ENCODE assay signal across 1 cellular context in genomic region chr1:36177589-36178463, GRCh38.
TF ChIP-seq lines count a peak whose summit lies in the region.

No MANE protein-coding gene starts in this region.

TF ChIP-seq in HepG2, 621 proteins besides CTCF, POLR2A, EP300 and RAD21:
- TF ChIP-seq HMGXB3 (CRISPR knock-in tag; IDR thresholded peaks at IDR 0.05; ENCODE audit: borderline replicate concordance) (no peak), JUND (CRISPR knock-in tag; IDR thresholded peaks at IDR 0.05) (no peak), MAZ (IDR thresholded peaks at IDR 0.05; ENCODE audit: borderline replicate concordance, low read depth, low read length) (no peak), MAZ (CRISPR knock-in tag; IDR thresholded peaks at IDR 0.05; ENCODE audit: low read depth) (no peak), THAP7 (CRISPR knock-in tag; IDR thresholded peaks at IDR 0.05) (no peak), CEBPG (CRISPR knock-in tag; IDR thresholded peaks at IDR 0.05) (no peak), LCORL (IDR thresholded peaks at IDR 0.05) (no peak), LCORL (CRISPR knock-in tag; IDR thresholded peaks at IDR 0.05) (no peak), TEAD3 (CRISPR knock-in tag; optimal IDR thresholded peaks at IDR 0.05; ENCODE audit: borderline replicate concordance) (no peak), PRMT3 (CRISPR knock-in tag; IDR thresholded peaks at IDR 0.05; ENCODE audit: borderline replicate concordance, low read depth) (no peak), FOXA1 (IDR thresholded peaks at IDR 0.05) (no peak), FOXA1 (CRISPR knock-in tag; IDR thresholded peaks at IDR 0.05) (no peak), RFX3 (CRISPR knock-in tag; IDR thresholded peaks at IDR 0.05) (no peak), TARDBP (CRISPR knock-in tag; IDR thresholded peaks at IDR 0.05) (no peak), ZNF260 (CRISPR knock-in tag; IDR thresholded peaks at IDR 0.05; ENCODE audit: borderline replicate concordance, low read depth) (no peak), GTF3A (CRISPR knock-in tag; conservative IDR thresholded peaks at IDR 0.05) (no peak), RFXANK (CRISPR knock-in tag; IDR thresholded peaks at IDR 0.05) (no peak), ZNF589 (CRISPR knock-in tag; conservative IDR thresholded peaks at IDR 0.05) (no peak), PHF8 (CRISPR knock-in tag; IDR thresholded peaks at IDR 0.05) (no peak)
- TF ChIP-seq, protein P1, sequence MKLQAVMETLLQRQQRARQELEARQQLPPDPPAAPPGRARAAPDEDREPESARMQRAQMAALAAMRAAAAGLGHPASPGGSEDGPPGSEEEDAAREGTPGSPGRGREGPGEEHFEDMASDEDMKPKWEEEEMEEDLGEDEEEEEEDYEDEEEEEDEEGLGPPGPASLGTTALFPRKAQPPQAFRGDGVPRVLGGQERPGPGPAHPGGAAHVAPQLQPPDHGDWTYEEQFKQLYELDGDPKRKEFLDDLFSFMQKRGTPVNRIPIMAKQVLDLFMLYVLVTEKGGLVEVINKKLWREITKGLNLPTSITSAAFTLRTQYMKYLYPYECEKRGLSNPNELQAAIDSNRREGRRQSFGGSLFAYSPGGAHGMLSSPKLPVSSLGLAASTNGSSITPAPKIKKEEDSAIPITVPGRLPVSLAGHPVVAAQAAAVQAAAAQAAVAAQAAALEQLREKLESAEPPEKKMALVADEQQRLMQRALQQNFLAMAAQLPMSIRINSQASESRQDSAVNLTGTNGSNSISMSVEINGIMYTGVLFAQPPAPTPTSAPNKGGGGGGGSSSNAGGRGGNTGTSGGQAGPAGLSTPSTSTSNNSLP (IDR thresholded peaks at IDR 0.05; ENCODE audit: low read depth, low read length), result no peak
- TF ChIP-seq, protein P2, sequence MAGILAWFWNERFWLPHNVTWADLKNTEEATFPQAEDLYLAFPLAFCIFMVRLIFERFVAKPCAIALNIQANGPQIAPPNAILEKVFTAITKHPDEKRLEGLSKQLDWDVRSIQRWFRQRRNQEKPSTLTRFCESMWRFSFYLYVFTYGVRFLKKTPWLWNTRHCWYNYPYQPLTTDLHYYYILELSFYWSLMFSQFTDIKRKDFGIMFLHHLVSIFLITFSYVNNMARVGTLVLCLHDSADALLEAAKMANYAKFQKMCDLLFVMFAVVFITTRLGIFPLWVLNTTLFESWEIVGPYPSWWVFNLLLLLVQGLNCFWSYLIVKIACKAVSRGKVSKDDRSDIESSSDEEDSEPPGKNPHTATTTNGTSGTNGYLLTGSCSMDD (CRISPR knock-in tag; IDR thresholded peaks at IDR 0.05), result no peak
- TF ChIP-seq, protein P3, sequence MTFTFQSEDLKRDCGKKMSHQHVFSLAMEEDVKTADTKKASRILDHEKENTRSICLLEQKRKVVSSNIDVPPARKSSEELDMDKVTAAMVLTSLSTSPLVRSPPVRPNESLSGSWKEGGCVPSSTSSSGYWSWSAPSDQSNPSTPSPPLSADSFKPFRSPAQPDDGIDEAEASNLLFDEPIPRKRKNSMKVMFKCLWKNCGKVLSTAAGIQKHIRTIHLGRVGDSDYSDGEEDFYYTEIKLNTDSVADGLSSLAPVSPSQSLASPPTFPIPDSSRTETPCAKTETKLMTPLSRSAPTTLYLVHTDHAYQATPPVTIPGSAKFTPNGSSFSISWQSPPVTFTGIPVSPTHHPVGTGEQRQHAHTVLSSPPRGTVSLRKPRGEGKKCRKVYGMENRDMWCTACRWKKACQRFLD (CRISPR knock-in tag; IDR thresholded peaks at IDR 0.05; ENCODE audit: borderline replicate concordance), result no peak
